ENCODE assay signal across 13 cellular contexts in genomic region chr20:5041433-5041832, GRCh38. TPM values are rescaled to one million over a fixed set of nuclear protein-coding genes. Genes with fewer than 3 reads are reported as not detected.
DNase-seq lines count a peak whose midpoint lies in the region; ATAC-seq and TF ChIP-seq lines count a peak whose summit lies in the region.
"Had no signal": no experiment of that assay in that cellular context is flagged by ENCODE, and none has a peak within 500 bp of the region (broad histone marks: within the 10 kb centered on the region; RNA-seq: fewer than 3 reads in every experiment).

No MANE protein-coding gene starts in this region.

- no peaks in the 10 kb centered on the region for H3K27me3 ChIP-seq in H7 (ENCODE audit: control insufficient read depth, insufficient read depth, low read length)
- no peaks in the 10 kb centered on the region for H3K27me3 ChIP-seq in mesendoderm (ENCODE audit: insufficient read depth, low read length, poor library complexity)
- H3K27me3 ChIP-seq: cardiac muscle cell, ovary had no signal

- H2AK5ac ChIP-seq in mesendoderm (ENCODE audit: low read length) = no peak overlapping the region

- no peaks in the 10 kb centered on the region for H3K79me2 ChIP-seq in mesendoderm (ENCODE audit: control insufficient read depth, insufficient read depth, low read length)

- H3K4me1 ChIP-seq in mesendoderm (ENCODE audit: control insufficient read depth, low read depth, low read length) = no peaks in the 10 kb centered on the region

- TF ChIP-seq CTCF in AG04449 (IDR thresholded peaks at IDR 0.05; ENCODE audit: insufficient read depth, low read length, missing control alignments) = no peak
- no peak for TF ChIP-seq CTCF in cardiac fibroblast (IDR thresholded peaks at IDR 0.05; ENCODE audit: low read depth, low read length)

- no peak overlapping the region for H4K5ac ChIP-seq in mesendoderm (ENCODE audit: low read length)

- H2BK120ac ChIP-seq in mesendoderm (ENCODE audit: low read depth, low read length) = no peak overlapping the region

- no CpG with 5 or more reads among the region's 3 CpGs for WGBS in mesendoderm (ENCODE audit: extremely low coverage, insufficient coverage, low lambda C conversion rate)

- no peak overlapping the region for H3K9ac ChIP-seq in mesendoderm (ENCODE audit: low read length)

- peak; percentile 46 for DNase-seq in AG04449 (ENCODE audit: low read depth, low spot score)
- DNase-seq in H7 = peak; percentile 39
- peak; percentile 77 to 87 for DNase-seq in cardiac fibroblast (ENCODE audit: low read depth in 2 of 2)
- peak; percentile 35 for DNase-seq in mesendoderm
- DNase-seq in T-helper 1 cell = no peak
- DNase-seq: activated CD8-positive, alpha-beta T cell treated with anti-CD3 and anti-CD28 coated beads, Interleukin-2, amount 10 ng/mL, durations not matched to agents 7 days and 5 days; activated gamma-delta T cell treated with Interleukin-2 at 50 U/mL for 16 hours; NCI-H1048 had no signal

- no peak overlapping the region for H3K4me2 ChIP-seq in mesendoderm (ENCODE audit: low read length)

- H2BK5ac ChIP-seq in mesendoderm (ENCODE audit: low read length) = no peak overlapping the region

- H3K56ac ChIP-seq in mesendoderm (ENCODE audit: low read length) = no peak overlapping the region

- H3K18ac ChIP-seq in mesendoderm (ENCODE audit: low read length) = no peak overlapping the region

- no peak overlapping the region for H4K8ac ChIP-seq in mesendoderm (ENCODE audit: low read depth, low read length)

- H3K36me3 ChIP-seq in H7 (replicated peaks; ENCODE audit: control insufficient read depth, insufficient read depth, low read length) = no peaks in the 10 kb centered on the region
- H3K36me3 ChIP-seq in mesendoderm (ENCODE audit: control insufficient read depth, insufficient read depth, low read length) = no peaks in the 10 kb centered on the region
- H3K36me3 ChIP-seq: cardiac muscle cell, ovary had no signal

- CTCF ChIA-PET in AG04449 (lab: Yijun Ruan, JAX) = interaction anchor here (1.1 kb wide), 1 partner anchor 12 kb away, joined by 3 read pairs; no protein-coding TSS in a partner anchor

- no peaks in the 10 kb centered on the region for H3K79me1 ChIP-seq in mesendoderm (ENCODE audit: low read length)

- no peak for ATAC-seq in HG02571 (IDR thresholded peaks at IDR 0.05; ENCODE audit: unreplicated experiment)
- ATAC-seq in GM19035 (IDR thresholded peaks at IDR 0.05; ENCODE audit: unreplicated experiment) = no peak
- no peak for ATAC-seq in GM19455 (IDR thresholded peaks at IDR 0.05; ENCODE audit: unreplicated experiment)
- ATAC-seq: activated CD8-positive, alpha-beta T cell treated with anti-CD3 and anti-CD28 coated beads, Interleukin-2, amount 10 ng/mL, durations not matched to agents 7 days and 5 days had no signal

- H3K4ac ChIP-seq in mesendoderm (ENCODE audit: low read depth, low read length) = peak overlapping the region; percentile 31

- H3K23ac ChIP-seq in mesendoderm (ENCODE audit: low read length) = no peak overlapping the region

- POLR2A ChIA-PET in AG04449 (lab: Yijun Ruan, JAX) = no interaction called here

- H3K4me3 ChIP-seq in AG04449 (ENCODE audit: low read depth, low read length) (no peak overlapping the region), H7 (ENCODE audit: insufficient read depth, low read depth, low read length) (no peak overlapping the region), cardiac fibroblast (replicated peaks in 1 of 2; ENCODE audit: low read depth in 2 of 2, low read length in 2 of 2) (no peak overlapping the region), mesendoderm (ENCODE audit: low read length) (no peak overlapping the region)
- H3K4me3 ChIP-seq: cardiac muscle cell, ovary had no signal

- H2BK15ac ChIP-seq in mesendoderm (replicated peaks; ENCODE audit: low read depth) = no peak overlapping the region

- H3K27ac ChIP-seq in mesendoderm (ENCODE audit: low read depth, low read length) = no peak overlapping the region
- H3K27ac ChIP-seq: cardiac muscle cell, ovary had no signal

RNA-seq across cellular contexts. Expression of gene SLC23A2, which starts 40.1 kb away (rescaled TPM):
- 5.9 TPM in 2 replicates for total RNA-seq in H7 (2014; rRNA removed; shearing (Covaris generic))
- 8.1 TPM for polyA plus RNA-seq in mesendoderm (2013, experiment 1 of 2)
- 8.0 TPM for polyA plus RNA-seq in mesendoderm (2013, experiment 2 of 2)

Comparison
In these comparisons a context has a peak if more than half of its experiments do, and no peak if none do; other contexts are left out.
1. DNase-seq: peak in AG04449 (single experiment), H7 (single experiment), cardiac fibroblast (2 of 2) and mesendoderm (single experiment); none in T-helper 1 cell (0 of 5).